Comparison of ENCODE assay signal across 1 cellular context in genomic region chrX:110318664-110318968, GRCh38.
TF ChIP-seq lines count a peak whose summit lies in the region.

No MANE protein-coding gene starts in this region.

TF ChIP-seq in WTC11, 78 proteins besides CTCF, POLR2A, EP300 and RAD21 (continued from another document):
- no peak for TF ChIP-seq ARID4B (CRISPR knock-in tag; IDR thresholded peaks at IDR 0.05; ENCODE audit: borderline replicate concordance)
